8 cellular contexts compared by ENCODE assay signal in the genomic region with DNA sequence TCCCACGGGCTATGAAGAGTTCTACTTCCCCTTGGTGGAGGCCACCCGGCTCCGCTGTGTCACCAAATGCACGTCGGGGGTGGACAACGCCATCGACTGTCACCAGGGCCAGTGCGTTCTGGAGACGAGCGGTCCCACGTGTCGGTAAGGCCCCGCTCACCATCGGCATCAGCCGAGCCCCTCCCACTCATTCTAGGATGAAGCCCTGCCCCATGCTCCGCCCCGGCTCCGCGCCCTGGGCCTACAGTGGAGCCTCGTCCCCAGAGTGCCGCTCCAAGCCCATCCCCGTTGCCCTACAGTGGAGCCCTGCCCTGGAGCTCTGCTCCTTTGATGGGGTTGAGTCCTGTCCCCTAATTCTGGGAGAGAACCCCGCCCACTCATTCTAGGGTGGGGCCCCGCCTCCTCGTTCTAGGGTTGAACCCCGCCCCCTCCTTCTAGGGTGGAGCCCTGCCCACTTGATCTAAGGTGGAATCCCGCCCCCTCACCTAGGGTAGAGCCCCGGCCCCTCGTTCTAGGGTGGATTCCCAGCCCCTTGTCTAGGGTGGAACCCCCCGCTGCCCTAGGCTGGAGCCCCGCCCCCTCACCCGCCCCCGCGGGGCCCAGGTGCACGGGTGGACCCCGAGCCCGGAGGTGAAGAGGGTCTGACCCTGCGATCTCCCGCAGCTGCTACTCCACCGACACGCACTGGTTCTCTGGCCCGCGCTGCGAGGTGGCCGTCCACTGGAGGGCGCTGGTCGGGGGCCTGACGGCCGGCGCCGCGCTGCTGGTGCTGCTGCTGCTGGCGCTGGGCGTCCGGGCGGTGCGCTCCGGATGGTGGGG. TPM values are rescaled to one million over a fixed set of nuclear protein-coding genes. Genes with fewer than 3 reads are reported as not detected.
DNase-seq lines count a peak whose midpoint lies in the region; ATAC-seq and TF ChIP-seq lines count a peak whose summit lies in the region.

No MANE protein-coding gene starts in this region.

- no peaks in the 10 kb centered on the region for H3K9me3 ChIP-seq in uterus

- no peak for TF ChIP-seq POLR2A in uterus (IDR thresholded peaks at IDR 0.05)

- H3K27me3 Mint-ChIP-seq in progenitor cell of endocrine pancreas: peaks cover 76% of the 10 kb centered on the region

- intact Hi-C loops in head of caudate nucleus (cut with DNase I): no loop called here
- intact Hi-C loops in uterus (cut with DNase I; ENCODE audit: low total_unique reads): no loop called here

- TF ChIP-seq CTCF in LNCaP clone FGC (IDR thresholded peaks at IDR 0.05; ENCODE audit: control insufficient read depth, extremely low read depth, insufficient read depth) (peak; percentile 98), progenitor cell of endocrine pancreas (IDR thresholded peaks at IDR 0.05; ENCODE audit: unreplicated experiment) (peak; percentile 99), uterus (IDR thresholded peaks at IDR 0.05) (peak in 3 of 4 experiments; percentile 57 to 61 (median 58))

- H3K4me1 ChIP-seq in uterus: peaks cover 0 to 14% of the 10 kb centered on the region in 2 donors

- H3K27ac ChIP-seq in uterus: no peak overlapping the region

- H3K4me3 ChIP-seq in LNCaP clone FGC (ENCODE audit: low read depth, low read length) (no peak overlapping the region), uterus (no peak overlapping the region)

- DNase-seq in LNCaP clone FGC (ENCODE audit: low read depth) (no peak), head of caudate nucleus (peak in 41 of 42 donors; percentile 14 to 79 (median 50)), progenitor cell of endocrine pancreas (ENCODE audit: low spot score, unreplicated experiment) (peak; percentile 97), uterus (peak in 1 of 2 donors; percentile 39), SW 1271 (lab: John Stamatoyannopoulos, UW) (no peak), GF-D8 (lab: John Stamatoyannopoulos, UW) (no peak)
- DNase-seq in activated T-cell treated with anti-CD3 and anti-CD28 coated beads, Interleukin-2, amount 50 U/mL, for 48 hours: peak; percentile 90 to 92

- peak; percentile 51 for ATAC-seq in GM18498 (IDR thresholded peaks at IDR 0.05; ENCODE audit: unreplicated experiment)

- no peaks in the 10 kb centered on the region for H3K9me3 Mint-ChIP-seq in progenitor cell of endocrine pancreas (ENCODE audit: low read depth)

- H3K4me3 Mint-ChIP-seq in progenitor cell of endocrine pancreas (ENCODE audit: low read depth): peak overlapping the region; percentile 61

- peaks cover 7% of the 10 kb centered on the region for H3K4me1 Mint-ChIP-seq in progenitor cell of endocrine pancreas (ENCODE audit: low read depth)

- H3K36me3 Mint-ChIP-seq in progenitor cell of endocrine pancreas (ENCODE audit: insufficient read depth): no peaks in the 10 kb centered on the region

- H3K36me3 ChIP-seq in uterus: no peaks in the 10 kb centered on the region

- H3K27me3 ChIP-seq in uterus: peaks cover 16 to 32% of the 10 kb centered on the region in 2 donors

- no peak overlapping the region for H3K27ac Mint-ChIP-seq in progenitor cell of endocrine pancreas

RNA-seq across cellular contexts. Expression of gene MUC12, which starts 3.4 kb away (rescaled TPM):
- 0.31 and 0.33 TPM in 2 replicates for total RNA-seq in progenitor cell of endocrine pancreas
- 10 to 100 TPM in 1 of 4 donors, under 1 TPM in 2, not detected in 1; 0.03 to 14.9 (median 0.29) TPM for total RNA-seq in uterus

RNA-seq across cellular contexts. Expression of gene MUC3A, which starts 16.6 kb away (rescaled TPM):
- 2.0 and 2.1 TPM in 2 replicates for total RNA-seq in progenitor cell of endocrine pancreas
- under 1 TPM in 1 of 4 donors, not detected in 3; 0.09 TPM for total RNA-seq in uterus

RNA-seq across cellular contexts. Expression of gene MUC17, which starts 53.9 kb away (rescaled TPM):
- total RNA-seq in progenitor cell of endocrine pancreas: not detected in 2 replicates
- under 1 TPM in 1 of 4 donors, not detected in 3; under 0.01 TPM for total RNA-seq in uterus

Comparison
In these comparisons a context has a peak if more than half of its experiments do, and no peak if none do; other contexts are left out.
1. DNase-seq: peak in activated T-cell treated with anti-CD3 and anti-CD28 coated beads, Interleukin-2, amount 50 U/mL, for 48 hours (2 of 2), head of caudate nucleus (41 of 42) and progenitor cell of endocrine pancreas (single experiment); none in LNCaP clone FGC (single experiment), SW 1271 (0 of 2) and GF-D8 (single experiment).
2. Peak in every context shown above with its lines, with median percentiles within 50 percentile points of each other: CTCF ChIP-seq.